ENCODE assay signal across 8 cellular contexts in genomic region chr5:150904479-150905311, GRCh38. TPM values are rescaled to one million over a fixed set of nuclear protein-coding genes. Genes with fewer than 3 reads are reported as not detected.
DNase-seq lines count a peak whose midpoint lies in the region; ATAC-seq and TF ChIP-seq lines count a peak whose summit lies in the region.

TSS of gene ZNF300 (minus strand) at chr5:150904980. CDS start at chr5:150903155, 1,825 bp downstream.

- peak; percentile 29 for TF ChIP-seq POLR2A in right lobe of liver (IDR thresholded peaks at IDR 0.05)

- H3K36me3 ChIP-seq in effector memory CD4-positive, alpha-beta T cell (ENCODE audit: control insufficient read depth, insufficient read depth, low read length), result no peaks in the 10 kb centered on the region
- no peaks in the 10 kb centered on the region for H3K36me3 ChIP-seq in right lobe of liver

- 5% methylated on average over 36 of the region's 36 CpGs for WGBS in right lobe of liver (ENCODE audit: insufficient coverage, low coverage, low lambda C conversion rate, missing lambda C conversion rate)

- H3K27ac ChIP-seq in effector memory CD4-positive, alpha-beta T cell (ENCODE audit: insufficient read depth, low read length, poor library complexity, severe bottlenecking), result no peak within 1 kb of the TSS
- peak within 1 kb of the TSS in 1 of 3 donors; percentile 44 for H3K27ac ChIP-seq in right lobe of liver

- H3K4me3 ChIP-seq in effector memory CD4-positive, alpha-beta T cell (ENCODE audit: insufficient read depth, low read depth, low read length, poor library complexity, severe bottlenecking), result peak within 1 kb of the TSS; percentile 33
- peak within 1 kb of the TSS; percentile 22 to 56 (median 43) for H3K4me3 ChIP-seq in right lobe of liver

- DNase-seq in NCI-H2171 (lab: John Stamatoyannopoulos, UW) (peak; percentile 82), right lobe of liver (peak; percentile 75 to 88 (median 78)), NAMALWA (ENCODE audit: low spot score) (no peak)
- DNase-seq in activated CD8-positive, alpha-beta memory T cell treated with anti-CD3 and anti-CD28 coated beads for 4 hours (ENCODE audit: low read depth in 2 of 2), result peak; percentile 24 to 35
- peak in 1 of 3 donors; percentile 42 for DNase-seq in effector memory CD4-positive, alpha-beta T cell
- peak; percentile 26 for DNase-seq in stimulated activated CD4-positive, alpha-beta T cell treated with anti-CD3 and anti-CD28 coated beads, Interleukin-2, amount 100 ng/mL, for 4 hours (ENCODE audit: low read depth)

- H3K4me1 ChIP-seq in effector memory CD4-positive, alpha-beta T cell (ENCODE audit: control insufficient read depth, insufficient read depth, low read length, poor library complexity, severe bottlenecking), result no peaks in the 10 kb centered on the region
- no peaks in the 10 kb centered on the region for H3K4me1 ChIP-seq in right lobe of liver

- no peak for TF ChIP-seq CTCF in right lobe of liver (IDR thresholded peaks at IDR 0.05)

- peaks cover 10% of the 10 kb centered on the region for H3K9me3 ChIP-seq in effector memory CD4-positive, alpha-beta T cell (ENCODE audit: control insufficient read depth, low read length)
- peaks cover 0 to 5% (median 2%) of the 10 kb centered on the region in 4 donors for H3K9me3 ChIP-seq in right lobe of liver

- intact Hi-C loops in right lobe of liver (cut with DNase I), result no loop called here

- H3K27me3 ChIP-seq in effector memory CD4-positive, alpha-beta T cell (replicated peaks; ENCODE audit: control insufficient read depth, insufficient read depth, low read length, poor library complexity, severe bottlenecking), result no peaks in the 10 kb centered on the region
- no peaks in the 10 kb centered on the region for H3K27me3 ChIP-seq in right lobe of liver

- ATAC-seq in GM19324 (IDR thresholded peaks at IDR 0.05; ENCODE audit: low FRiP score, unreplicated experiment) (peak; percentile 71), right lobe of liver (peak; percentile 99 to 100 (median 100)), GM21515 (IDR thresholded peaks at IDR 0.05; ENCODE audit: unreplicated experiment) (no peak)

RNA-seq across cellular contexts. Expression of gene ZNF300, which starts in this region (rescaled TPM):
- total RNA-seq in right lobe of liver, result 1 to 10 TPM in 1 of 6 experiments, under 1 TPM in 5; 0.18 to 1.0 (median 0.58) TPM
